Comparison of ENCODE assay signal across 17 cellular contexts in the genomic region with DNA sequence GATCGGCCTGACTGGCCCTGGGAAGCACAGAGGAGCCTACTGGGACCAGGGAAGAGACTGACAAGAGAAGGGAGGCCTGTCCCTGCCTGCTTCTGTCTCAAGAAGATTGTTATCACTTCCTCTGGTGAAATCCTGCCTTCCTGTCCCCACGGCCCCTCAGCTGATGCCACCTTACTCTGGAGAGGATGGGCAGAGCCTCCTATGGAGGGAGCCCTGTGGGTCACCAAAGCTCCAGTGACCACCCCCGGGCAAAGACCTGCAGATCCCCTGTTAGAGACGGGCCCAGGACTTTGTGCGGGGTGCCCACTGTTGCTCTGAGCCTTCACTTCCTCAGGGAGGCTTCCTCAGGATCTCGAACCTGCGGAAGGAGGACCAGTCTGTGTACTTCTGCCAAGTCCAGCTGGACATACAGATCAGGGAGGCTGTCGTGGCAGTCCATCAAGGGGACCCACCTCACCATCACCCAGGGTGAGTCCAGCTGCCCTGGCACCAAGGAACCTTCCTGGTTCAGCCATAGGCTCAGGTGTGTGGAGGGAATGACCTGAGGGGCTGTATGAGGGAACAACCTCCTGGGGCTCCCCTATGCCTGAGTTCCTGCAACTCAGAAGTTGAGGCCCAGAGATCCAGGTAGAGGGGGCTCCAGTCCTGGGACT. TPM values are rescaled to one million over a fixed set of nuclear protein-coding genes. Genes with fewer than 3 reads are reported as not detected.
A peak's percentile ranks its signal among the peaks of the same experiment; 100 is the strongest.
DNase-seq lines count a peak whose midpoint lies in the region; ATAC-seq and TF ChIP-seq lines count a peak whose summit lies in the region.
"Had no signal": no experiment of that assay in that cellular context is flagged by ENCODE, and none has a peak within 500 bp of the region (broad histone marks: within the 10 kb centered on the region; RNA-seq: fewer than 3 reads in every experiment).

No MANE protein-coding gene starts in this region.

- H3K79me2 ChIP-seq in SK-N-SH (ENCODE audit: insufficient read depth) = no peaks in the 10 kb centered on the region

- H3K9me3 ChIP-seq in SK-N-SH (no peaks in the 10 kb centered on the region), suprapubic skin (no peaks in the 10 kb centered on the region)
- H3K9me3 ChIP-seq: MG63, Peyer's patch had no signal

- no peaks in the 10 kb centered on the region for H3K9me2 ChIP-seq in SK-N-SH

- DNase-seq in SK-N-SH (peak; percentile 26), islet precursor cell (peak; percentile 49), suprapubic skin (ENCODE audit: low spot score in 2 of 2) (peak; percentile 51 to 61), medulla oblongata (ENCODE audit: extremely low spot score) (no peak), caudate nucleus (lab: John Stamatoyannopoulos, UW) (no peak)
- DNase-seq: 8988T, Calu3, MG63, NCI-H1930, NCI-H2171 treated with DMSO at 0.1 percent for 48 hours, NCI-H82, SHP77 had no signal

- H3K9ac ChIP-seq in SK-N-SH = no peak overlapping the region

- CTCF ChIA-PET in SK-N-SH (lab: Yijun Ruan, JAX) = interaction anchor here (2.4 to 2.5 kb wide), 2 partner anchors 12 to 51 kb away, joined by 9 read pairs; no protein-coding TSS in a partner anchor

- ATAC-seq in SK-N-SH treated with all-trans-retinoic acid at 6 μM for 48 hours (no peak), HG02763 (IDR thresholded peaks at IDR 0.05; ENCODE audit: unreplicated experiment) (no peak)

- H3K4me1 ChIP-seq in SK-N-SH (ENCODE audit: control insufficient read depth in 1 of 2, insufficient read depth in 2 of 2, low read depth in 1 of 2, low read length in 1 of 2) = no peaks in the 10 kb centered on the region
- no peaks in the 10 kb centered on the region for H3K4me1 ChIP-seq in suprapubic skin
- H3K4me1 ChIP-seq: Peyer's patch had no signal

- H3K4me2 ChIP-seq in SK-N-SH = no peak overlapping the region

- no peaks in the 10 kb centered on the region for H4K20me1 ChIP-seq in SK-N-SH (ENCODE audit: insufficient read depth)

- POLR2A ChIA-PET in SK-N-SH (lab: Yijun Ruan, JAX) = no interaction called here

- WGBS in SK-N-SH (ENCODE audit: low lambda C conversion rate) = 79% methylated on average over 7 of the region's 8 CpGs
- 86% methylated on average over 2 of the region's 8 CpGs for WGBS in suprapubic skin

- H3K27ac ChIP-seq in SK-N-SH (ENCODE audit: low read depth in 2 of 2, low read length in 1 of 2) (no peak overlapping the region), suprapubic skin (no peak overlapping the region), caudate nucleus (ENCODE audit: low read depth, low read length) (no peak overlapping the region)
- H3K27ac ChIP-seq: Peyer's patch had no signal

- TF ChIP-seq POLR2A in suprapubic skin (IDR thresholded peaks at IDR 0.05) = no peak

- no peak overlapping the region for H2AFZ ChIP-seq in SK-N-SH (ENCODE audit: low read depth)

- no peak for TF ChIP-seq RAD21 in SK-N-SH (IDR thresholded peaks at IDR 0.05; ENCODE audit: low read length)

- H3K36me3 ChIP-seq in SK-N-SH (replicated peaks in 1 of 2; ENCODE audit: control insufficient read depth in 1 of 2, insufficient read depth in 2 of 2, low read length in 1 of 2) = peaks cover 62 to 71% of the 10 kb centered on the region in 2 experiments
- peaks cover 98% of the 10 kb centered on the region for H3K36me3 ChIP-seq in suprapubic skin

- H3K27me3 ChIP-seq in SK-N-SH (ENCODE audit: insufficient read depth) (no peaks in the 10 kb centered on the region), suprapubic skin (no peaks in the 10 kb centered on the region)
- H3K27me3 ChIP-seq: MG63, Peyer's patch had no signal

- TF ChIP-seq EP300 in SK-N-SH (IDR thresholded peaks at IDR 0.05; ENCODE audit: borderline replicate concordance in 1 of 2, low read depth in 1 of 2, low read length in 1 of 2) = no peak
- no peak for TF ChIP-seq EP300 in suprapubic skin (IDR thresholded peaks at IDR 0.05)

- H3K4me3 ChIP-seq in SK-N-SH (ENCODE audit: low read depth in 2 of 2, low read length in 1 of 2) (no peak overlapping the region), suprapubic skin (no peak overlapping the region)
- H3K4me3 ChIP-seq: MG63, Peyer's patch had no signal

- TF ChIP-seq CTCF in SK-N-SH (IDR thresholded peaks at IDR 0.05) (no peak), suprapubic skin (IDR thresholded peaks at IDR 0.05) (no peak)

- peaks cover 5% of the 10 kb centered on the region for H3F3A ChIP-seq in SK-N-SH (replicated peaks; ENCODE audit: insufficient read depth)

TF ChIP-seq in SK-N-SH, 30 proteins besides CTCF, POLR2A, EP300 and RAD21 (continues in another document):
- no peak for TF ChIP-seq MEF2A (IDR thresholded peaks at IDR 0.05; ENCODE audit: borderline replicate concordance, low read depth)
- no peak for TF ChIP-seq SIN3A (IDR thresholded peaks at IDR 0.05; ENCODE audit: borderline replicate concordance, low read depth, low read length)
- TF ChIP-seq, protein P1, sequence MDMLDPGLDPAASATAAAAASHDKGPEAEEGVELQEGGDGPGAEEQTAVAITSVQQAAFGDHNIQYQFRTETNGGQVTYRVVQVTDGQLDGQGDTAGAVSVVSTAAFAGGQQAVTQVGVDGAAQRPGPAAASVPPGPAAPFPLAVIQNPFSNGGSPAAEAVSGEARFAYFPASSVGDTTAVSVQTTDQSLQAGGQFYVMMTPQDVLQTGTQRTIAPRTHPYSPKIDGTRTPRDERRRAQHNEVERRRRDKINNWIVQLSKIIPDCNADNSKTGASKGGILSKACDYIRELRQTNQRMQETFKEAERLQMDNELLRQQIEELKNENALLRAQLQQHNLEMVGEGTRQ (IDR thresholded peaks at IDR 0.05; ENCODE audit: borderline replicate concordance, low read depth, low read length) = no peak
- no peak for TF ChIP-seq CHD2 (IDR thresholded peaks at IDR 0.05; ENCODE audit: low read length, partially characterized antibody)
- TF ChIP-seq FOSL2 (IDR thresholded peaks at IDR 0.05; ENCODE audit: borderline replicate concordance, low read depth) = no peak
- TF ChIP-seq GABPA (IDR thresholded peaks at IDR 0.05; ENCODE audit: low read depth) = no peak
- no peak for TF ChIP-seq ELF1 (IDR thresholded peaks at IDR 0.05)
- no peak for TF ChIP-seq NRF1 (IDR thresholded peaks at IDR 0.05; ENCODE audit: low read depth, low read length)
- no peak for TF ChIP-seq FOXJ3 (CRISPR knock-in tag; IDR thresholded peaks at IDR 0.05)

TF ChIP-seq in SK-N-SH treated with all-trans-retinoic acid at 6 μM for 48 hours, 23 proteins besides CTCF, POLR2A, EP300 and RAD21 (continues in another document):
- TF ChIP-seq BACH2 (CRISPR knock-in tag; IDR thresholded peaks at IDR 0.05; ENCODE audit: borderline replicate concordance) (no peak), ESRRG (CRISPR knock-in tag; IDR thresholded peaks at IDR 0.05) (no peak), SNAI2 (CRISPR knock-in tag; IDR thresholded peaks at IDR 0.05) (no peak)
- TF ChIP-seq, protein P2, sequence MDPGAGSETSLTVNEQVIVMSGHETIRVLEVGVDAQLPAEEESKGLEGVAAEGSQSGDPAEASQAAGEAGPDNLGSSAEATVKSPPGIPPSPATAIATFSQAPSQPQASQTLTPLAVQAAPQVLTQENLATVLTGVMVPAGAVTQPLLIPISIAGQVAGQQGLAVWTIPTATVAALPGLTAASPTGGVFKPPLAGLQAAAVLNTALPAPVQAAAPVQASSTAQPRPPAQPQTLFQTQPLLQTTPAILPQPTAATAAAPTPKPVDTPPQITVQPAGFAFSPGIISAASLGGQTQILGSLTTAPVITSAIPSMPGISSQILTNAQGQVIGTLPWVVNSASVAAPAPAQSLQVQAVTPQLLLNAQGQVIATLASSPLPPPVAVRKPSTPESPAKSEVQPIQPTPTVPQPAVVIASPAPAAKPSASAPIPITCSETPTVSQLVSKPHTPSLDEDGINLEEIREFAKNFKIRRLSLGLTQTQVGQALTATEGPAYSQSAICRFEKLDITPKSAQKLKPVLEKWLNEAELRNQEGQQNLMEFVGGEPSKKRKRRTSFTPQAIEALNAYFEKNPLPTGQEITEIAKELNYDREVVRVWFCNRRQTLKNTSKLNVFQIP (CRISPR knock-in tag; IDR thresholded peaks at IDR 0.05; ENCODE audit: borderline replicate concordance, low read depth) = no peak

TF ChIP-seq in PFSK-1, 5 proteins besides CTCF, POLR2A, EP300 and RAD21 (continues in another document):
- TF ChIP-seq FOXP2 (optimal IDR thresholded peaks at IDR 0.05; ENCODE audit: borderline replicate concordance, extremely low read depth, extremely low read length, insufficient read depth) (no peak), POLR2AphosphoS5 (IDR thresholded peaks at IDR 0.05; ENCODE audit: low read depth, low read length) (0 out of 2 replicates have a peak, but pooled peaks have one; percentile 10), SIN3A (IDR thresholded peaks at IDR 0.05; ENCODE audit: borderline replicate concordance, insufficient read depth, low read length) (no peak), TAF1 (IDR thresholded peaks at IDR 0.05; ENCODE audit: borderline replicate concordance, insufficient read depth, low read length) (no peak)

RNA-seq across cellular contexts. Expression of a gene that starts 1.4 kb away (rescaled TPM):
- 55.4 and 63.7 TPM in 2 replicates for polyA plus RNA-seq in SK-N-SH (2012; rRNA removed)
- 12.7 and 18.0 TPM in 2 replicates for polyA plus RNA-seq in SK-N-SH (2012; cell fraction: cytosol; rRNA removed)
- polyA plus RNA-seq in SK-N-SH (2012; cell fraction: nucleus; rRNA removed) = 418 and 421 TPM in 2 replicates
- 30.5 TPM for polyA plus RNA-seq in PFSK-1 (2012; ENCODE audit: insufficient read length, low read depth)
- 100 to 1,000 TPM in 1 of 4 donors, 10 to 100 TPM in 3; 40.8 to 125 (median 63.1) TPM for total RNA-seq in suprapubic skin

RNA-seq across cellular contexts. Expression of a gene that starts 16.7 kb away (rescaled TPM):
- 0.89 and 0.99 TPM in 2 replicates for polyA plus RNA-seq in SK-N-SH (2012; rRNA removed)
- polyA plus RNA-seq in SK-N-SH (2012; cell fraction: cytosol; rRNA removed) = 0.30 and 0.60 TPM in 2 replicates
- polyA plus RNA-seq in SK-N-SH (2012; cell fraction: nucleus; rRNA removed) = 8.0 and 8.2 TPM in 2 replicates
- polyA plus RNA-seq in PFSK-1 (2012; ENCODE audit: insufficient read length, low read depth) = 1.6 TPM
- total RNA-seq in suprapubic skin = 1 to 10 TPM; 1.3 to 8.5 (median 4.2) TPM

RNA-seq across cellular contexts. Expression of a gene that starts 49.0 kb away (rescaled TPM):
- polyA plus RNA-seq in SK-N-SH (2012; rRNA removed) = not detected in 2 replicates
- not detected in 2 replicates for polyA plus RNA-seq in SK-N-SH (2012; cell fraction: cytosol; rRNA removed)
- not detected in 2 replicates for polyA plus RNA-seq in SK-N-SH (2012; cell fraction: nucleus; rRNA removed)
- 2.0 TPM for polyA plus RNA-seq in PFSK-1 (2012; ENCODE audit: insufficient read length, low read depth)
- total RNA-seq in suprapubic skin = not detected
- total RNA-seq: Calu3, NCI-H460, Peyer's patch had no signal

Comparison
In these comparisons a context has a peak if more than half of its experiments do, and no peak if none do; other contexts are left out.
1. DNase-seq: peak in SK-N-SH (single experiment), islet precursor cell (single experiment) and suprapubic skin (2 of 2); none in medulla oblongata (single experiment) and caudate nucleus (0 of 61).